ENCODE assay signal across 8 cellular contexts in the genomic region with DNA sequence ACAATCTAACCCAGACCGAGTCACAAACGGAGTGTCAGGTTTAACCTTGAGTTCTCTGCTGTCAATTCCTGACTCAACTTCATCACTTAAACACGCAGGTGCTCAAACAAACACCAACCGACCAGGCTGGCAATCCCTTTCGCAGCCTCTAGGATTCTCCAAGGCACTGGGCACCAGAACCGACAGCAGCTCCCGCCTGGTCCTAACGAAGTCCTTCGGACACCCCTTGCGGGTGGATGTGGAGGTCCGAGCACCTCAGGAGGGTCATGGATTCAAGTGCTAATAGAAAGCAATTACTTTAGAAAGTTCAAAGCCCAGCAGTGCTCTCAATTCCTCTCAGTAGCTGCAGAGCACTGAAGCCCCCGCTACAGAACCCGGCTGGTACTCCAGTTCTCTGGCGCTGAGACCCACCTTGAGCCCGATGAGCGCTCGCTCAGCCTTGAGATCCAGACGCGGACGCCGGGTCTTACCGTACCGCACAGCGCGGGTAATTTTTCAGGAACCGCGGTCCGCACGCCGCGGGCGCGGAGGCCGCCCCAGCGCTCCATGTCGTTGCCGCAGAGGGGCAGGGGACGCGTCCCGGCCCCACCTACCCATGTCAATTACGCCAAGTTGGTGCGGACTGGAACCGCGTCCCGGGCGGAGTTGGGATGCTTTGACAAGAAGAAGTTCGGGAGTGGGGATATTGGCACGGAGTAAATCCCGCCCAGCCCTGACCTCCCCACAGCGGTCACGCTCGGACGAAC. TPM values are rescaled to one million over a fixed set of nuclear protein-coding genes. Genes with fewer than 3 reads are reported as not detected.
DNase-seq lines count a peak whose midpoint lies in the region; ATAC-seq, FAIRE-seq and TF ChIP-seq lines count a peak whose summit lies in the region.

No MANE protein-coding gene starts in this region.

- peak overlapping the region; percentile 99 for H2AFZ ChIP-seq in Karpas-422 (ENCODE audit: low read length)

- ATAC-seq in GM21529 (IDR thresholded peaks at IDR 0.05; ENCODE audit: unreplicated experiment) (peak; percentile 14), Right ventricle myocardium superior (ENCODE audit: poor library complexity) (peak; percentile 52), pancreas (peak; percentile 47 to 68 (median 62))
- no peak for ATAC-seq in activated naive CD8-positive, alpha-beta T cell treated with anti-CD3 and anti-CD28 coated beads, Interleukin-2, amount 10 ng/mL, durations not matched to agents 7 days and 5 days (ENCODE audit: low read depth)

- H3K36me3 Mint-ChIP-seq in Calu3 (ENCODE audit: insufficient read depth, unreplicated experiment), result peaks cover 29% of the 10 kb centered on the region
- H3K36me3 Mint-ChIP-seq in activated naive CD8-positive, alpha-beta T cell treated with anti-CD3 and anti-CD28 coated beads, Interleukin-2, amount 10 ng/mL, durations not matched to agents 7 days and 5 days, result no peaks in the 10 kb centered on the region

- DNase-seq in Calu3 (peak; percentile 84), Karpas-422 (peak; percentile 72), SK-N-MC (ENCODE audit: low read depth, low spot score) (no peak), Right ventricle myocardium superior (peak; percentile 63), pancreas (peak; percentile 48 to 74 (median 64)), pons (ENCODE audit: low spot score) (no peak)
- DNase-seq in activated naive CD8-positive, alpha-beta T cell treated with anti-CD3 and anti-CD28 coated beads, Interleukin-2, amount 10 ng/mL, durations not matched to agents 7 days and 5 days, result peak; percentile 63

- H3K27ac ChIP-seq in Karpas-422 (ENCODE audit: low read length) (no peak overlapping the region), SK-N-MC (no peak overlapping the region), pancreas (peak overlapping the region; percentile 67 to 90 (median 86))

- BruUV-seq in Calu3 (replicated peaks; lab: Mats Ljungman, UMichigan), result no TSS peak

- WGBS in pancreas, 2 donors, result 0 to 1% methylated on average over 53 of the region's 53 CpGs

- no peaks in the 10 kb centered on the region for H3K9me3 Mint-ChIP-seq in Calu3 (ENCODE audit: low read depth, unreplicated experiment)
- no peaks in the 10 kb centered on the region for H3K9me3 Mint-ChIP-seq in activated naive CD8-positive, alpha-beta T cell treated with anti-CD3 and anti-CD28 coated beads, Interleukin-2, amount 10 ng/mL, durations not matched to agents 7 days and 5 days

- H3K4me3 ChIP-seq in Karpas-422 (ENCODE audit: low read length), result peak overlapping the region; percentile 89
- peak overlapping the region; percentile 91 for H3K4me3 ChIP-seq in SK-N-MC
- H3K4me3 ChIP-seq in pancreas, result peak overlapping the region; percentile 40 to 94 (median 72)

- H3K36me3 ChIP-seq in Karpas-422 (ENCODE audit: insufficient read depth, low read length), result no peaks in the 10 kb centered on the region
- H3K36me3 ChIP-seq in SK-N-MC (ENCODE audit: insufficient read depth, low read length), result no peaks in the 10 kb centered on the region
- H3K36me3 ChIP-seq in pancreas, result no peaks in the 10 kb centered on the region

- H3K4me1 ChIP-seq in Karpas-422 (ENCODE audit: low read length), result peaks cover 18% of the 10 kb centered on the region
- peaks cover 0 to 10% (median 4%) of the 10 kb centered on the region in 3 donors for H3K4me1 ChIP-seq in pancreas

- intact Hi-C loops in Calu3 (cut with micrococcal nuclease; ENCODE audit: unreplicated experiment), result loop anchor here (5.0 kb wide), 1 partner anchor 112 kb away; no protein-coding TSS in a partner anchor
- intact Hi-C loops in Right ventricle myocardium superior (cut with DNase I), result loop anchor here (10.0 kb wide), 1 partner anchor 55 kb away; no protein-coding TSS in a partner anchor
- intact Hi-C loops in pancreas (cut with DNase I), result no loop called here

- no peaks in the 10 kb centered on the region for H3K79me2 ChIP-seq in Karpas-422 (ENCODE audit: low read length)

- no peak for FAIRE-seq in pancreas (lab: Jason Lieb, UNC)

- H3K27me3 ChIP-seq in Karpas-422 (ENCODE audit: low read length) (no peaks in the 10 kb centered on the region; the same call in 1 of the 2 replicates), pancreas (no peaks in the 10 kb centered on the region)

- H3K27me3 Mint-ChIP-seq in Calu3 (ENCODE audit: unreplicated experiment), result no peaks in the 10 kb centered on the region
- peaks cover 36% of the 10 kb centered on the region for H3K27me3 Mint-ChIP-seq in activated naive CD8-positive, alpha-beta T cell treated with anti-CD3 and anti-CD28 coated beads, Interleukin-2, amount 10 ng/mL, durations not matched to agents 7 days and 5 days

- H3K9me3 ChIP-seq in Karpas-422 (ENCODE audit: low read length) (no peaks in the 10 kb centered on the region), SK-N-MC (ENCODE audit: low read depth, low read length) (no peaks in the 10 kb centered on the region), pancreas (no peaks in the 10 kb centered on the region)

- peak overlapping the region; percentile 28 for H3K27ac Mint-ChIP-seq in Calu3 (ENCODE audit: unreplicated experiment)
- peak overlapping the region; percentile 70 for H3K27ac Mint-ChIP-seq in activated naive CD8-positive, alpha-beta T cell treated with anti-CD3 and anti-CD28 coated beads, Interleukin-2, amount 10 ng/mL, durations not matched to agents 7 days and 5 days

- no peaks in the 10 kb centered on the region for H3K9me2 ChIP-seq in Karpas-422 (replicated peaks; ENCODE audit: insufficient read depth, low read length)

- CTCF ChIA-PET in Calu3 (lab: Charles Lee), result interaction anchor here (0.7 to 2.5 kb wide), 7 partner anchors 9 to 111 kb away, joined by 3 to 6 read pairs (median 3); no protein-coding TSS in a partner anchor

- peak overlapping the region; percentile 96 for H3K4me2 ChIP-seq in Karpas-422 (ENCODE audit: low read depth, low read length, poor library complexity, severe bottlenecking)

- H3K9ac ChIP-seq in Karpas-422 (ENCODE audit: low read length) (peak overlapping the region; percentile 75), SK-N-MC (ENCODE audit: insufficient read length) (peak overlapping the region; percentile 33)

- H3K4me3 Mint-ChIP-seq in Calu3 (ENCODE audit: low read depth, unreplicated experiment), result peak overlapping the region; percentile 85
- H3K4me3 Mint-ChIP-seq in activated naive CD8-positive, alpha-beta T cell treated with anti-CD3 and anti-CD28 coated beads, Interleukin-2, amount 10 ng/mL, durations not matched to agents 7 days and 5 days, result peak overlapping the region; percentile 86

- H4K20me1 ChIP-seq in Karpas-422 (ENCODE audit: insufficient read depth, low read depth, low read length), result no peaks in the 10 kb centered on the region

- POLR2A ChIA-PET in activated naive CD8-positive, alpha-beta T cell treated with anti-CD3 and anti-CD28 coated beads, Interleukin-2, amount 10 ng/mL, durations not matched to agents 7 days and 5 days (lab: Charles Lee), result interaction anchor here (1.2 to 1.7 kb wide), 2 partner anchors 176 to 252 kb away, joined by 4 to 7 read pairs; no protein-coding TSS in a partner anchor

- H3K4me1 Mint-ChIP-seq in Calu3 (ENCODE audit: low read depth, unreplicated experiment), result peaks cover 13% of the 10 kb centered on the region
- peaks cover 15% of the 10 kb centered on the region for H3K4me1 Mint-ChIP-seq in activated naive CD8-positive, alpha-beta T cell treated with anti-CD3 and anti-CD28 coated beads, Interleukin-2, amount 10 ng/mL, durations not matched to agents 7 days and 5 days

- peak; percentile 53 for TF ChIP-seq CTCF in Calu3 (IDR thresholded peaks at IDR 0.05; ENCODE audit: unreplicated experiment)
- peak in 3 of 4 donors; percentile 38 to 46 (median 40) for TF ChIP-seq CTCF in pancreas (IDR thresholded peaks at IDR 0.05)

RNA-seq across cellular contexts. Expression of a gene that starts 0.7 kb away (rescaled TPM):
- 13.1 and 16.1 TPM in 2 replicates for total RNA-seq in Calu3 (2022)
- 0.56 and 9.9 TPM in 2 replicates for total RNA-seq in Karpas-422 (2014; rRNA removed; shearing (Covaris generic); ENCODE audit: low replicate concordance)
- total RNA-seq in activated naive CD8-positive, alpha-beta T cell treated with anti-CD3 and anti-CD28 coated beads, Interleukin-2, amount 10 ng/mL, durations not matched to agents 7 days and 5 days, result 1 to 10 TPM; 2.4 to 2.7 TPM
- total RNA-seq in Right ventricle myocardium superior, result 26.6 TPM
- total RNA-seq in pancreas, result 1 to 10 TPM; 3.3 to 7.5 (median 3.9) TPM
- polyA plus RNA-seq in pancreas, result 1 to 10 TPM; 2.8 to 4.9 TPM

RNA-seq across cellular contexts. Expression of a gene that starts 43.6 kb away (rescaled TPM):
- total RNA-seq in Calu3 (2022) (11.0 and 13.2 TPM in 2 replicates), Right ventricle myocardium superior (11.1 TPM), pancreas (1 to 10 TPM; 1.6 to 8.8 (median 3.5) TPM)
- total RNA-seq in Karpas-422 (2014; rRNA removed; shearing (Covaris generic); ENCODE audit: low replicate concordance), result 14.3 and 24.2 TPM in 2 replicates
- 10 to 100 TPM in 1 of 2 experiments, 1 to 10 TPM in 1; 8.8 to 11.6 TPM for total RNA-seq in activated naive CD8-positive, alpha-beta T cell treated with anti-CD3 and anti-CD28 coated beads, Interleukin-2, amount 10 ng/mL, durations not matched to agents 7 days and 5 days
- polyA plus RNA-seq in pancreas, result 1 to 10 TPM; 2.9 to 3.6 TPM

Comparison
In these comparisons a context has a peak if more than half of its experiments do, and no peak if none do; other contexts are left out.
1. DNase-seq: peak in Calu3 (single experiment), Karpas-422 (single experiment), activated naive CD8-positive, alpha-beta T cell treated with anti-CD3 and anti-CD28 coated beads, Interleukin-2, amount 10 ng/mL, durations not matched to agents 7 days and 5 days (single experiment), Right ventricle myocardium superior (single experiment) and pancreas (6 of 6); none in SK-N-MC (single experiment) and pons (single experiment).
2. H3K27ac ChIP-seq: peak in pancreas (4 of 4); none in Karpas-422 (single experiment) and SK-N-MC (single experiment).
3. intact Hi-C loops: an anchor here in Calu3 (5.0 kb wide) and Right ventricle myocardium superior (10.0 kb wide); none called in pancreas.
4. Peak in every context shown above with its lines, with median percentiles within 50 percentile points of each other: H3K4me3 ChIP-seq.